Comparison of ENCODE assay signal across 8 cellular contexts in genomic region chr3:8658326-8659212, GRCh38. TPM values are rescaled to one million over a fixed set of nuclear protein-coding genes. Genes with fewer than 3 reads are reported as not detected.
DNase-seq lines count a peak whose midpoint lies in the region; ATAC-seq, FAIRE-seq and TF ChIP-seq lines count a peak whose summit lies in the region.

No MANE protein-coding gene starts in this region.

- POLR2A ChIA-PET in activated CD8-positive, alpha-beta T cell treated with anti-CD3 and anti-CD28 coated beads, Interleukin-2, amount 10 ng/mL, durations not matched to agents 7 days and 5 days (lab: Charles Lee): no interaction called here

- H3K27ac ChIP-seq in kidney (ENCODE audit: low read depth in 2 of 2, low read length in 2 of 2): peak overlapping the region; percentile 26 to 53

- H3K4me1 ChIP-seq in kidney (ENCODE audit: control insufficient read depth in 1 of 2, insufficient read depth in 1 of 2, low read depth in 1 of 2, low read length in 2 of 2): peaks cover 6 to 7% of the 10 kb centered on the region in 2 donors

- H3K4me1 Mint-ChIP-seq in type B pancreatic cell (ENCODE audit: unreplicated experiment): peaks cover 37% of the 10 kb centered on the region
- H3K4me1 Mint-ChIP-seq in activated CD8-positive, alpha-beta T cell treated with anti-CD3 and anti-CD28 coated beads, Interleukin-2, amount 10 ng/mL, durations not matched to agents 7 days and 5 days (ENCODE audit: low read depth): no peaks in the 10 kb centered on the region

- H3K27me3 Mint-ChIP-seq in type B pancreatic cell: peaks cover 14% of the 10 kb centered on the region
- H3K27me3 Mint-ChIP-seq in activated CD8-positive, alpha-beta T cell treated with anti-CD3 and anti-CD28 coated beads, Interleukin-2, amount 10 ng/mL, durations not matched to agents 7 days and 5 days (ENCODE audit: low read depth): peaks cover 12% of the 10 kb centered on the region

- FAIRE-seq in kidney (lab: Jason Lieb, UNC): no peak

- DNase-seq in DMS153 (lab: John Stamatoyannopoulos, UW): peak; percentile 68
- DNase-seq in SW480 (ENCODE audit: low spot score): peak; percentile 86
- peak; percentile 91 for DNase-seq in kidney
- DNase-seq in type B pancreatic cell (ENCODE audit: extremely low spot score, unreplicated experiment): no peak
- no peak for DNase-seq in activated CD8-positive, alpha-beta T cell treated with anti-CD3 and anti-CD28 coated beads, Interleukin-2, amount 10 ng/mL, durations not matched to agents 7 days and 5 days
- DNase-seq in GF-D8 (lab: John Stamatoyannopoulos, UW): no peak

- H3K4me3 Mint-ChIP-seq in type B pancreatic cell: peak overlapping the region; percentile 7
- H3K4me3 Mint-ChIP-seq in activated CD8-positive, alpha-beta T cell treated with anti-CD3 and anti-CD28 coated beads, Interleukin-2, amount 10 ng/mL, durations not matched to agents 7 days and 5 days: no peak overlapping the region

- no peaks in the 10 kb centered on the region for H3K9me3 ChIP-seq in kidney (ENCODE audit: control insufficient read depth in 1 of 2, low read length in 2 of 2)

- intact Hi-C loops in kidney (cut with DNase I): no loop called here

- peaks cover 10% of the 10 kb centered on the region for H3K9me3 Mint-ChIP-seq in type B pancreatic cell
- H3K9me3 Mint-ChIP-seq in activated CD8-positive, alpha-beta T cell treated with anti-CD3 and anti-CD28 coated beads, Interleukin-2, amount 10 ng/mL, durations not matched to agents 7 days and 5 days (ENCODE audit: insufficient read depth): no peaks in the 10 kb centered on the region

- H3K27ac Mint-ChIP-seq in type B pancreatic cell: peak overlapping the region; percentile 57
- H3K27ac Mint-ChIP-seq in activated CD8-positive, alpha-beta T cell treated with anti-CD3 and anti-CD28 coated beads, Interleukin-2, amount 10 ng/mL, durations not matched to agents 7 days and 5 days: no peak overlapping the region

- peak; percentile 79 for ATAC-seq in GM19468 (IDR thresholded peaks at IDR 0.05; ENCODE audit: extremely low read depth, unreplicated experiment)
- ATAC-seq in HG03469 (IDR thresholded peaks at IDR 0.05; ENCODE audit: unreplicated experiment): peak; percentile 66
- ATAC-seq in activated CD8-positive, alpha-beta T cell treated with anti-CD3 and anti-CD28 coated beads, Interleukin-2, amount 10 ng/mL, durations not matched to agents 7 days and 5 days: no peak

- TF ChIP-seq CTCF in kidney (IDR thresholded peaks at IDR 0.05; ENCODE audit: borderline replicate concordance, extremely low read depth, insufficient read depth) (no peak), type B pancreatic cell (conservative IDR thresholded peaks at IDR 0.05) (no peak)

- H3K36me3 ChIP-seq in kidney (ENCODE audit: control insufficient read depth in 1 of 2, insufficient read depth in 2 of 2, low read length in 2 of 2): no peaks in the 10 kb centered on the region

- H3K36me3 Mint-ChIP-seq in type B pancreatic cell: peaks cover 7% of the 10 kb centered on the region
- no peaks in the 10 kb centered on the region for H3K36me3 Mint-ChIP-seq in activated CD8-positive, alpha-beta T cell treated with anti-CD3 and anti-CD28 coated beads, Interleukin-2, amount 10 ng/mL, durations not matched to agents 7 days and 5 days (ENCODE audit: low read depth)

- no peak overlapping the region for H3K4me3 ChIP-seq in kidney (ENCODE audit: low read length in 2 of 2)

- CTCF ChIA-PET in activated CD8-positive, alpha-beta T cell treated with anti-CD3 and anti-CD28 coated beads, Interleukin-2, amount 10 ng/mL, durations not matched to agents 7 days and 5 days (lab: Charles Lee): no interaction called here

- H3K9ac ChIP-seq in kidney (ENCODE audit: low read length in 2 of 2): no peak overlapping the region

RNA-seq across cellular contexts. Expression of gene SSUH2, which starts 14.0 kb away (rescaled TPM):
- total RNA-seq in kidney (0.44 TPM), type B pancreatic cell (ENCODE audit: low replicate concordance) (0.45 and 1.4 TPM in 2 replicates)
- 0.88 TPM for polyA plus RNA-seq in kidney (ENCODE audit: insufficient read depth, low read depth, low replicate concordance)
- under 1 TPM in 1 of 2 experiments, not detected in 1; 0.26 TPM for total RNA-seq in activated CD8-positive, alpha-beta T cell treated with anti-CD3 and anti-CD28 coated beads, Interleukin-2, amount 10 ng/mL, durations not matched to agents 7 days and 5 days

Comparison
In these comparisons a context has a peak if more than half of its experiments do, and no peak if none do; other contexts are left out.
1. DNase-seq: peak in DMS153 (single experiment), SW480 (single experiment) and kidney (single experiment); none in type B pancreatic cell (single experiment), activated CD8-positive, alpha-beta T cell treated with anti-CD3 and anti-CD28 coated beads, Interleukin-2, amount 10 ng/mL, durations not matched to agents 7 days and 5 days (single experiment) and GF-D8 (single experiment).